17 cellular contexts compared by ENCODE assay signal in genomic region chr19:13040232-13040915, GRCh38. TPM values are rescaled to one million over a fixed set of nuclear protein-coding genes. Genes with fewer than 3 reads are reported as not detected.
DNase-seq lines count a peak whose midpoint lies in the region; ATAC-seq, FAIRE-seq and TF ChIP-seq lines count a peak whose summit lies in the region.
"Had no signal": no experiment of that assay in that cellular context is flagged by ENCODE, and none has a peak within 500 bp of the region (broad histone marks: within the 10 kb centered on the region; RNA-seq: fewer than 3 reads in every experiment).

No MANE protein-coding gene starts in this region.

- ATAC-seq in GM19328 (IDR thresholded peaks at IDR 0.05; ENCODE audit: unreplicated experiment) = no peak
- no peak for ATAC-seq in GM21390 (IDR thresholded peaks at IDR 0.05; ENCODE audit: unreplicated experiment)

- intact Hi-C loops in esophagus squamous epithelium (cut with DNase I) (no loop called here), tibial artery (cut with DNase I; ENCODE audit: low total_unique reads) (no loop called here)

- H2AFZ ChIP-seq in osteoblast (ENCODE audit: low read length) = no peak overlapping the region
- H2AFZ ChIP-seq: PC-9 had no signal

- H4K20me1 ChIP-seq in osteoblast (ENCODE audit: insufficient read depth, low read length) = peaks cover 21% of the 10 kb centered on the region

- H3K4me3 ChIP-seq in SK-N-MC = no peak overlapping the region
- H3K4me3 ChIP-seq in esophagus squamous epithelium = no peak overlapping the region
- H3K4me3 ChIP-seq in osteoblast (ENCODE audit: insufficient read depth, low read length) = no peak overlapping the region
- H3K4me3 ChIP-seq in tibial artery = peak overlapping the region in 1 of 2 donors; percentile 1
- H3K4me3 ChIP-seq: PC-9 had no signal

- H3K79me2 ChIP-seq in osteoblast (ENCODE audit: insufficient read depth, low read length) = peaks cover 91% of the 10 kb centered on the region

- H3K27ac ChIP-seq in SK-N-MC = peak overlapping the region; percentile 70
- peak overlapping the region; percentile 36 to 98 (median 80) for H3K27ac ChIP-seq in esophagus squamous epithelium
- peak overlapping the region; percentile 3 for H3K27ac ChIP-seq in osteoblast (ENCODE audit: low read depth, low read length)
- peak overlapping the region; percentile 88 to 99 for H3K27ac ChIP-seq in tibial artery
- H3K27ac ChIP-seq: PC-9 had no signal

- H3K4me2 ChIP-seq in osteoblast (ENCODE audit: insufficient read depth, low read length) = no peak overlapping the region
- H3K4me2 ChIP-seq: PC-9 had no signal

- H3K4me1 ChIP-seq in esophagus squamous epithelium = peaks cover 63 to 95% (median 68%) of the 10 kb centered on the region in 3 donors
- H3K4me1 ChIP-seq in osteoblast (ENCODE audit: insufficient read depth, low read length) = peaks cover 53% of the 10 kb centered on the region
- H3K4me1 ChIP-seq in tibial artery = peaks cover 4 to 99% (median 95%) of the 10 kb centered on the region in 4 donors

- TF ChIP-seq POLR2A in esophagus squamous epithelium (IDR thresholded peaks at IDR 0.05) = no peak

- H3K36me3 ChIP-seq in SK-N-MC (ENCODE audit: insufficient read depth, low read length) = peaks cover 4% of the 10 kb centered on the region; the same call in 1 of the 2 replicates
- H3K36me3 ChIP-seq in esophagus squamous epithelium = peaks cover 0 to 20% (median 0%) of the 10 kb centered on the region in 3 donors
- H3K36me3 ChIP-seq in osteoblast (ENCODE audit: insufficient read depth, low read length) = peaks cover 2% of the 10 kb centered on the region
- H3K36me3 ChIP-seq in tibial artery = no peaks in the 10 kb centered on the region

- FAIRE-seq in HTR-8/SVneo (lab: Jason Lieb, UNC) = no peak

- H3K9me3 ChIP-seq in SK-N-MC (ENCODE audit: low read depth, low read length) (no peaks in the 10 kb centered on the region), esophagus squamous epithelium (no peaks in the 10 kb centered on the region), osteoblast (ENCODE audit: low read depth, low read length) (no peaks in the 10 kb centered on the region), tibial artery (no peaks in the 10 kb centered on the region)

- no peak for DNase-seq in SK-N-MC (ENCODE audit: low read depth, low spot score)
- DNase-seq in esophagus squamous epithelium (lab: John Stamatoyannopoulos, UW) = no peak
- DNase-seq in osteoblast (ENCODE audit: insufficient read length, low spot score, missing footprints) = no peak
- peak in 1 of 2 donors; percentile 87 for DNase-seq in tibial artery
- no peak for DNase-seq in HTR-8/SVneo (ENCODE audit: insufficient read length, low spot score)
- no peak for DNase-seq in HPDE6-E6E7 (ENCODE audit: extremely low spot score)
- DNase-seq: activated CD8-positive, alpha-beta memory T cell treated with anti-CD3 and anti-CD28 coated beads for 24 hours; activated effector memory CD4-positive, alpha-beta T cell treated with anti-CD3 and anti-CD28 coated beads, Interleukin-2, amount 50 U/mL, for 16 hours; DMS 273 treated with DMSO at 0.1 percent for 48 hours; effector memory CD4-positive, alpha-beta T cell; midbrain; NCI-H1930; NCI-H524; occipital lobe; PC-9 had no signal

- no peak overlapping the region for H3K9ac ChIP-seq in SK-N-MC (ENCODE audit: insufficient read length)

- H3K27me3 ChIP-seq in esophagus squamous epithelium (no peaks in the 10 kb centered on the region), osteoblast (ENCODE audit: insufficient read depth, low read length) (no peaks in the 10 kb centered on the region), tibial artery (no peaks in the 10 kb centered on the region)

- WGBS in esophagus squamous epithelium, 2 donors = 41 to 48% methylated on average over 9 to 12 of the region's 15 CpGs

- TF ChIP-seq CTCF in esophagus squamous epithelium (IDR thresholded peaks at IDR 0.05) = no peak
- TF ChIP-seq CTCF in osteoblast (IDR thresholded peaks at IDR 0.05; ENCODE audit: extremely low read depth, low read depth, low read length) = no peak
- TF ChIP-seq CTCF in tibial artery (IDR thresholded peaks at IDR 0.05) = no peak

RNA-seq across cellular contexts. Expression of gene NFIX, which starts 45.1 kb away (rescaled TPM):
- 10 to 100 TPM; 32.3 to 81.2 (median 51.6) TPM for total RNA-seq in esophagus squamous epithelium
- total RNA-seq in osteoblast = 114 and 122 TPM in 2 replicates

Comparison
In these comparisons a context has a peak if more than half of its experiments do, and no peak if none do; other contexts are left out.
1. H3K27ac ChIP-seq: peak in every context shown above with its lines; median percentile 94 in tibial artery; 80 in esophagus squamous epithelium; 70 in SK-N-MC; 3 in osteoblast.